8 cellular contexts compared by ENCODE assay signal in the genomic region with DNA sequence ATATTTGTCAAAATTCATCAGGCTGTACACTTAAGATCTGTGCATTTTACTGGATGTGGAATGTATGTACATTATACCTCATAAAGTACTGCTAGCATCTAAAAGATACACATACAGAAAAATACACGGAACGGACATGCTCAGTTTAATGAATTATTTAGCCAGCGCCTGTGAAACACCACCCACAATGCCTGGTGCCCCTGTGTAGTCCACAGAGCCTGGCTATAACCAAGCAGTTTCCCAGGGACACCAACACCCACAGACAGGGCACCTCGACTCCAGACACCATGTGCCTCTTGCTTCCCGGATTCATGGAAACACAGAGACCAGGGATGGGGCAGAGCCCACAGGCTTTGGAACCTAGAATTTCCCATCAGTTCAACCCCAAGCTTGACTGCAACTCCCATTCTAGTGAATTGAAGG.
DNase-seq lines count a peak whose midpoint lies in the region; ATAC-seq, FAIRE-seq and TF ChIP-seq lines count a peak whose summit lies in the region.

No MANE protein-coding gene starts in this region.

- ATAC-seq in HG02678 (IDR thresholded peaks at IDR 0.05; ENCODE audit: unreplicated experiment): peak; percentile 10
- ATAC-seq in activated naive CD8-positive, alpha-beta T cell treated with anti-CD3 and anti-CD28 coated beads, Interleukin-2, amount 50 U/mL, for 24 hours: peak; percentile 15
- ATAC-seq in GM19324 (IDR thresholded peaks at IDR 0.05; ENCODE audit: low FRiP score, unreplicated experiment): no peak

- H3F3A ChIP-seq in DOHH2 (ENCODE audit: control insufficient read depth, insufficient read depth): peaks cover 12% of the 10 kb centered on the region

- H3K9me3 ChIP-seq in DOHH2 (ENCODE audit: control insufficient read depth, insufficient read depth, low read length): no peaks in the 10 kb centered on the region

- TF ChIP-seq CTCF in DOHH2 (IDR thresholded peaks at IDR 0.05; ENCODE audit: low read depth, low read length, poor library complexity, severe bottlenecking): no peak
- TF ChIP-seq CTCF in nephron (IDR thresholded peaks at IDR 0.05; ENCODE audit: unreplicated experiment in 3 of 3): no peak

- H3K4me1 ChIP-seq in DOHH2 (ENCODE audit: control insufficient read depth, low read length): peaks cover 59% of the 10 kb centered on the region

- H3K36me3 ChIP-seq in DOHH2 (ENCODE audit: control insufficient read depth, low read length): no peaks in the 10 kb centered on the region

- no peaks in the 10 kb centered on the region for H3K36me3 Mint-ChIP-seq in activated naive CD8-positive, alpha-beta T cell treated with anti-CD3 and anti-CD28 coated beads, Interleukin-2, amount 50 U/mL, for 24 hours (ENCODE audit: low read depth)
- no peaks in the 10 kb centered on the region for H3K36me3 Mint-ChIP-seq in nephron (ENCODE audit: low read depth)

- peak; percentile 29 for DNase-seq in activated naive CD8-positive, alpha-beta T cell treated with anti-CD3 and anti-CD28 coated beads, Interleukin-2, amount 50 U/mL, for 24 hours
- DNase-seq in urothelium cell line (ENCODE audit: low spot score) (no peak), RCC 7860 (ENCODE audit: low spot score) (no peak), T1000 (lab: John Stamatoyannopoulos, UW) (no peak)

- H3K79me2 ChIP-seq in DOHH2 (ENCODE audit: control insufficient read depth, low read length): no peaks in the 10 kb centered on the region

- H3K9me2 ChIP-seq in DOHH2 (replicated peaks; ENCODE audit: control insufficient read depth, low read length): no peaks in the 10 kb centered on the region

- no peaks in the 10 kb centered on the region for H3K27me3 ChIP-seq in DOHH2 (ENCODE audit: control insufficient read depth, low read length)

- FAIRE-seq in urothelium cell line (lab: Jason Lieb, UNC): no peak
- FAIRE-seq in RCC 7860 (lab: Jason Lieb, UNC): no peak

- peaks cover 60% of the 10 kb centered on the region for H3K4me1 Mint-ChIP-seq in activated naive CD8-positive, alpha-beta T cell treated with anti-CD3 and anti-CD28 coated beads, Interleukin-2, amount 50 U/mL, for 24 hours
- H3K4me1 Mint-ChIP-seq in nephron: peaks cover 48% of the 10 kb centered on the region

- H3K9me3 Mint-ChIP-seq in activated naive CD8-positive, alpha-beta T cell treated with anti-CD3 and anti-CD28 coated beads, Interleukin-2, amount 50 U/mL, for 24 hours: no peaks in the 10 kb centered on the region
- no peaks in the 10 kb centered on the region for H3K9me3 Mint-ChIP-seq in nephron

- peak overlapping the region; percentile 91 for H3K4me2 ChIP-seq in DOHH2 (ENCODE audit: low read length)

- H3K4me3 ChIP-seq in DOHH2 (ENCODE audit: low read length): peak overlapping the region; percentile 72

- H3K27me3 Mint-ChIP-seq in activated naive CD8-positive, alpha-beta T cell treated with anti-CD3 and anti-CD28 coated beads, Interleukin-2, amount 50 U/mL, for 24 hours: no peaks in the 10 kb centered on the region
- H3K27me3 Mint-ChIP-seq in nephron (ENCODE audit: low read depth): peaks cover 9% of the 10 kb centered on the region

- H3K4me3 Mint-ChIP-seq in activated naive CD8-positive, alpha-beta T cell treated with anti-CD3 and anti-CD28 coated beads, Interleukin-2, amount 50 U/mL, for 24 hours: peak overlapping the region; percentile 67
- peak overlapping the region; percentile 72 to 79 (median 73) for H3K4me3 Mint-ChIP-seq in nephron

- no peaks in the 10 kb centered on the region for H4K20me1 ChIP-seq in DOHH2 (ENCODE audit: control insufficient read depth, insufficient read depth, low read depth, low read length)

- peak overlapping the region; percentile 82 for H3K27ac ChIP-seq in DOHH2 (ENCODE audit: low read depth, low read length)

- peak overlapping the region; percentile 90 for H3K27ac Mint-ChIP-seq in activated naive CD8-positive, alpha-beta T cell treated with anti-CD3 and anti-CD28 coated beads, Interleukin-2, amount 50 U/mL, for 24 hours
- peak overlapping the region; percentile 95 to 98 (median 97) for H3K27ac Mint-ChIP-seq in nephron
